16 cellular contexts compared by ENCODE assay signal in genomic region chr5:150397749-150398431, GRCh38. TPM values are rescaled to one million over a fixed set of nuclear protein-coding genes. Genes with fewer than 3 reads are reported as not detected.
DNase-seq lines count a peak whose midpoint lies in the region; ATAC-seq and TF ChIP-seq lines count a peak whose summit lies in the region.
"Had no signal": no experiment of that assay in that cellular context is flagged by ENCODE, and none has a peak within 500 bp of the region (broad histone marks: within the 10 kb centered on the region; RNA-seq: fewer than 3 reads in every experiment).

No MANE protein-coding gene starts in this region.

- no peaks in the 10 kb centered on the region for H3K27me3 Mint-ChIP-seq in activated T-cell treated with anti-CD3 and anti-CD28 coated beads, Interleukin-2, amount 50 U/mL, for 24 hours
- no peaks in the 10 kb centered on the region for H3K27me3 Mint-ChIP-seq in activated T-cell treated with anti-CD3 and anti-CD28 coated beads, Interleukin-2, amount 50 U/mL, for 72 hours (ENCODE audit: low read depth)
- H3K27me3 Mint-ChIP-seq in HFFc6 (ENCODE audit: insufficient read depth), result peaks cover 3% of the 10 kb centered on the region; the same call in 1 of the 2 replicates
- H3K27me3 Mint-ChIP-seq in chondrocyte (ENCODE audit: low read depth), result no peaks in the 10 kb centered on the region

- intact Hi-C loops in psoas muscle (cut with DNase I) (loop anchor here in 1 of 2 donors (5.0 kb wide), 1 partner anchor 34 kb away; no protein-coding TSS in a partner anchor), body of pancreas (cut with DNase I) (no loop called here)

- 90 to 92% (median 92%) methylated on average over 8 of the region's 8 CpGs for WGBS in psoas muscle, 3 donors
- 96 to 98% methylated on average over 8 of the region's 8 CpGs for WGBS in body of pancreas, 2 donors

- ATAC-seq in activated T-cell treated with anti-CD3 and anti-CD28 coated beads, Interleukin-2, amount 50 U/mL, for 72 hours (replicated peaks in 1 of 2), result no peak
- ATAC-seq in psoas muscle, result no peak
- ATAC-seq in body of pancreas, result no peak
- ATAC-seq in GM19328 (IDR thresholded peaks at IDR 0.05; ENCODE audit: unreplicated experiment), result no peak
- no peak for ATAC-seq in HG03469 (IDR thresholded peaks at IDR 0.05; ENCODE audit: unreplicated experiment)

- H3K9me3 ChIP-seq in psoas muscle, result no peaks in the 10 kb centered on the region
- H3K9me3 ChIP-seq in body of pancreas, result no peaks in the 10 kb centered on the region
- H3K9me3 ChIP-seq: breast epithelium, stomach had no signal

- no peaks in the 10 kb centered on the region for H3K27me3 ChIP-seq in psoas muscle (ENCODE audit: insufficient read depth in 3 of 3, low read length in 2 of 3)
- no peaks in the 10 kb centered on the region for H3K27me3 ChIP-seq in body of pancreas
- H3K27me3 ChIP-seq: breast epithelium, stomach had no signal

- no peak overlapping the region for H3K4me3 ChIP-seq in psoas muscle
- no peak overlapping the region for H3K4me3 ChIP-seq in body of pancreas
- H3K4me3 ChIP-seq: breast epithelium, lung, stomach had no signal

- TF ChIP-seq POLR2A in body of pancreas (IDR thresholded peaks at IDR 0.05), result no peak

- H3K4me1 ChIP-seq in psoas muscle (no peaks in the 10 kb centered on the region), body of pancreas (no peaks in the 10 kb centered on the region)
- H3K4me1 ChIP-seq: breast epithelium, stomach had no signal

- H3K4me1 Mint-ChIP-seq in activated T-cell treated with anti-CD3 and anti-CD28 coated beads, Interleukin-2, amount 50 U/mL, for 24 hours (ENCODE audit: low read depth), result peaks cover 1% of the 10 kb centered on the region
- no peaks in the 10 kb centered on the region for H3K4me1 Mint-ChIP-seq in activated T-cell treated with anti-CD3 and anti-CD28 coated beads, Interleukin-2, amount 50 U/mL, for 72 hours (ENCODE audit: low read depth)
- H3K4me1 Mint-ChIP-seq in HFFc6 (ENCODE audit: low read depth), result peaks cover 44% of the 10 kb centered on the region
- H3K4me1 Mint-ChIP-seq in chondrocyte (ENCODE audit: low read depth), result peaks cover 8% of the 10 kb centered on the region

- H3K36me3 Mint-ChIP-seq in activated T-cell treated with anti-CD3 and anti-CD28 coated beads, Interleukin-2, amount 50 U/mL, for 24 hours (ENCODE audit: low read depth), result peaks cover 99% of the 10 kb centered on the region
- peaks cover 8 to 25% of the 10 kb centered on the region in 2 donors for H3K36me3 Mint-ChIP-seq in activated T-cell treated with anti-CD3 and anti-CD28 coated beads, Interleukin-2, amount 50 U/mL, for 72 hours (ENCODE audit: insufficient read depth in 2 of 2)
- H3K36me3 Mint-ChIP-seq in HFFc6 (ENCODE audit: low read depth) (peaks cover 32% of the 10 kb centered on the region), chondrocyte (ENCODE audit: low read depth) (peaks cover 36% of the 10 kb centered on the region)

- H3K27ac Mint-ChIP-seq in activated T-cell treated with anti-CD3 and anti-CD28 coated beads, Interleukin-2, amount 50 U/mL, for 24 hours, result peak overlapping the region; percentile 56
- H3K27ac Mint-ChIP-seq in activated T-cell treated with anti-CD3 and anti-CD28 coated beads, Interleukin-2, amount 50 U/mL, for 72 hours, result no peak overlapping the region
- H3K27ac Mint-ChIP-seq in HFFc6 (no peak overlapping the region), chondrocyte (ENCODE audit: unreplicated experiment) (peak overlapping the region; percentile 8)

- H3K36me3 ChIP-seq in psoas muscle (ENCODE audit: insufficient read depth in 1 of 2, low read depth in 1 of 2), result peaks cover 8 to 92% of the 10 kb centered on the region in 2 donors
- H3K36me3 ChIP-seq in body of pancreas (replicated peaks in 1 of 2; ENCODE audit: insufficient read depth in 1 of 2, low read depth in 2 of 2), result peaks cover 0 to 34% of the 10 kb centered on the region in 2 donors

- H3K27ac ChIP-seq in psoas muscle, result no peak overlapping the region
- H3K27ac ChIP-seq in body of pancreas, result no peak overlapping the region
- H3K27ac ChIP-seq: breast epithelium, stomach had no signal

- no peak for DNase-seq in activated T-cell treated with anti-CD3 and anti-CD28 coated beads, Interleukin-2, amount 50 U/mL, for 24 hours
- DNase-seq in activated T-cell treated with anti-CD3 and anti-CD28 coated beads, Interleukin-2, amount 50 U/mL, for 72 hours, result no peak
- DNase-seq in HFFc6, result no peak
- DNase-seq in chondrocyte (ENCODE audit: low spot score), result no peak
- DNase-seq in psoas muscle, result no peak
- no peak for DNase-seq in body of pancreas
- DNase-seq: ACHN; activated CD4-positive, alpha-beta T cell treated with anti-CD3 and anti-CD28 coated beads for 4 hours; Calu3; NCI-H1694; NCI-H524 treated with DMSO at 0.1 percent for 48 hours had no signal

- peak; percentile 51; the same call in 1 of the 2 replicates for TF ChIP-seq CTCF in HFFc6 (IDR thresholded peaks at IDR 0.05)
- peak; percentile 29 for TF ChIP-seq CTCF in chondrocyte (IDR thresholded peaks at IDR 0.05)
- peak; percentile 4 for TF ChIP-seq CTCF in psoas muscle (IDR thresholded peaks at IDR 0.05)
- TF ChIP-seq CTCF in body of pancreas (IDR thresholded peaks at IDR 0.05), result peak in 1 of 7 experiments; percentile 6

- H3K4me3 Mint-ChIP-seq in activated T-cell treated with anti-CD3 and anti-CD28 coated beads, Interleukin-2, amount 50 U/mL, for 24 hours, result no peak overlapping the region
- no peak overlapping the region for H3K4me3 Mint-ChIP-seq in activated T-cell treated with anti-CD3 and anti-CD28 coated beads, Interleukin-2, amount 50 U/mL, for 72 hours
- H3K4me3 Mint-ChIP-seq in HFFc6, result no peak overlapping the region
- H3K4me3 Mint-ChIP-seq in chondrocyte (ENCODE audit: unreplicated experiment), result no peak overlapping the region

- H3K9me3 Mint-ChIP-seq in activated T-cell treated with anti-CD3 and anti-CD28 coated beads, Interleukin-2, amount 50 U/mL, for 24 hours, result no peaks in the 10 kb centered on the region
- no peaks in the 10 kb centered on the region for H3K9me3 Mint-ChIP-seq in activated T-cell treated with anti-CD3 and anti-CD28 coated beads, Interleukin-2, amount 50 U/mL, for 72 hours
- no peaks in the 10 kb centered on the region for H3K9me3 Mint-ChIP-seq in HFFc6
- H3K9me3 Mint-ChIP-seq in chondrocyte (ENCODE audit: low read depth), result no peaks in the 10 kb centered on the region

RNA-seq across cellular contexts. Expression of gene CD74, which starts 14.8 kb away (rescaled TPM):
- total RNA-seq in activated T-cell treated with anti-CD3 and anti-CD28 coated beads, Interleukin-2, amount 50 U/mL, for 72 hours, result 100 to 1,000 TPM; 363 to 455 TPM
- under 1 TPM in 1 of 6 experiments, not detected in 5; 0.37 TPM for total RNA-seq in HFFc6 (2021; fragmentation: NEBNext Ultra II Directional; extraction: Animal tissue kit (Norgen Biotek cat#: 25700))
- total RNA-seq in chondrocyte, result not detected in 3 replicates
- total RNA-seq in psoas muscle, result 100 to 1,000 TPM in 3 of 4 donors, 10 to 100 TPM in 1; 72.5 to 299 (median 156) TPM
- 10 to 100 TPM; 66.5 to 92.0 (median 83.7) TPM for polyA plus RNA-seq in psoas muscle
- total RNA-seq in body of pancreas, result 100 to 1,000 TPM; 130 to 405 TPM

RNA-seq across cellular contexts. Expression of gene TCOF1, which starts 40.4 kb away (rescaled TPM):
- total RNA-seq in activated T-cell treated with anti-CD3 and anti-CD28 coated beads, Interleukin-2, amount 50 U/mL, for 72 hours, result 10 to 100 TPM; 55.5 to 62.3 TPM
- total RNA-seq in HFFc6 (2021; fragmentation: NEBNext Ultra II Directional; extraction: Animal tissue kit (Norgen Biotek cat#: 25700)), result 10 to 100 TPM; 30.8 to 44.6 (median 38.5) TPM
- total RNA-seq in chondrocyte, result 19.0 to 24.6 TPM (median 20.8 TPM) in 3 replicates
- 10 to 100 TPM; 22.8 to 26.7 (median 23.6) TPM for total RNA-seq in psoas muscle
- 10 to 100 TPM; 18.3 to 25.6 (median 24.2) TPM for polyA plus RNA-seq in psoas muscle
- total RNA-seq in body of pancreas, result 10 to 100 TPM; 18.9 to 23.4 TPM

RNA-seq across cellular contexts. Expression of gene RPS14, which starts 51.6 kb away (rescaled TPM):
- total RNA-seq in activated T-cell treated with anti-CD3 and anti-CD28 coated beads, Interleukin-2, amount 50 U/mL, for 72 hours, result 1,000 to 10,000 TPM; 2,954 to 3,917 TPM
- total RNA-seq in HFFc6 (2021; fragmentation: NEBNext Ultra II Directional; extraction: Animal tissue kit (Norgen Biotek cat#: 25700)), result 1,000 to 10,000 TPM; 1,658 to 2,163 (median 1,911) TPM
- total RNA-seq in chondrocyte, result 1,092 to 1,234 TPM (median 1,121 TPM) in 3 replicates
- total RNA-seq in psoas muscle, result 1,000 to 10,000 TPM in 3 of 4 donors, 100 to 1,000 TPM in 1; 977 to 1,443 (median 1,285) TPM
- 1,000 to 10,000 TPM; 1,999 to 3,049 (median 2,406) TPM for polyA plus RNA-seq in psoas muscle
- total RNA-seq in body of pancreas, result 1,000 to 10,000 TPM; 1,348 to 2,916 TPM

Comparison
In these comparisons a context has a peak if more than half of its experiments do, and no peak if none do; other contexts are left out.
1. H3K27ac Mint-ChIP-seq: peak in activated T-cell treated with anti-CD3 and anti-CD28 coated beads, Interleukin-2, amount 50 U/mL, for 24 hours (single experiment) and chondrocyte (single experiment); none in activated T-cell treated with anti-CD3 and anti-CD28 coated beads, Interleukin-2, amount 50 U/mL, for 72 hours (single experiment) and HFFc6 (single experiment).
2. RNA of gene CD74, which starts 14.8 kb away (total RNA-seq): 363 to 455 TPM in activated T-cell treated with anti-CD3 and anti-CD28 coated beads, Interleukin-2, amount 50 U/mL, for 72 hours, 130 to 405 TPM in body of pancreas and 72.5 to 299 TPM in psoas muscle; not detected in chondrocyte and 0.37 TPM in HFFc6; every median in the first group is over 10 times any median in the second.